In the genomic region with DNA sequence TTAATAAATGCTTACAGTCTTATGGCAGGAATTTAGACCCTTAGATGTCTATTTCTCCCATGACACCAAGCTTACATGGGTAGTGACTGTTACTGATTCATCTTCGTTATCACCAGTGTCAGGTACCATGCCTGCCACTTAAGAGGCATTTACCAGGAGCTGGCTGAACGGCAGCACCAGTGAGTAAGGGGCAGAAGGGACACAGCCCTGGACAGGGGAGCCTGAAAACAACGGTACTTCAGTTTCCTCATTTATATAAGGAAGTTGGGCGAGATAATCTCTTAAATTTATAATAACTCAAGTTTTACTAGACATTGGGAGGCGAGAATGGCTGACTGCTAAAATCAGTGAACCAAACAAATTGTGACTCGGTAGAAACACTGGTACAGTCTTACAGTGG, we compare ENCODE assay signal across 9 cellular contexts. TPM values are rescaled to one million over a fixed set of nuclear protein-coding genes. Genes with fewer than 3 reads are reported as not detected.
DNase-seq lines count a peak whose midpoint lies in the region; ATAC-seq lines count a peak whose summit lies in the region.
"Had no signal": no experiment of that assay in that cellular context is flagged by ENCODE, and none has a peak within 500 bp of the region (broad histone marks: within the 10 kb centered on the region; RNA-seq: fewer than 3 reads in every experiment).

No MANE protein-coding gene starts in this region.

- H3K36me3 Mint-ChIP-seq in activated CD8-positive, alpha-beta memory T cell treated with anti-CD3 and anti-CD28 coated beads, Interleukin-2, amount 10 ng/mL, durations not matched to agents 7 days and 5 days, result peaks cover 15% of the 10 kb centered on the region
- peaks cover 23% of the 10 kb centered on the region for H3K36me3 Mint-ChIP-seq in activated CD8-positive, alpha-beta T cell treated with anti-CD3 and anti-CD28 coated beads, Interleukin-2, amount 10 ng/mL, durations not matched to agents 7 days and 5 days (ENCODE audit: low read depth)
- H3K36me3 Mint-ChIP-seq in immature natural killer cell, result peaks cover 6 to 23% (median 13%) of the 10 kb centered on the region in 3 donors

- no peaks in the 10 kb centered on the region for H3K27me3 Mint-ChIP-seq in activated CD8-positive, alpha-beta memory T cell treated with anti-CD3 and anti-CD28 coated beads, Interleukin-2, amount 10 ng/mL, durations not matched to agents 7 days and 5 days
- H3K27me3 Mint-ChIP-seq in activated CD8-positive, alpha-beta T cell treated with anti-CD3 and anti-CD28 coated beads, Interleukin-2, amount 10 ng/mL, durations not matched to agents 7 days and 5 days (ENCODE audit: low read depth), result no peaks in the 10 kb centered on the region
- H3K27me3 Mint-ChIP-seq in immature natural killer cell (ENCODE audit: low read depth in 3 of 3), result peaks cover 11 to 25% (median 21%) of the 10 kb centered on the region in 3 donors

- H3K4me1 ChIP-seq in subcutaneous abdominal adipose tissue (ENCODE audit: control insufficient read depth in 5 of 5, insufficient read depth in 5 of 5, low read length in 5 of 5), result peaks cover 14 to 43% (median 40%) of the 10 kb centered on the region in 5 donors

- peak overlapping the region; percentile 83 for H3K4me3 Mint-ChIP-seq in activated CD8-positive, alpha-beta memory T cell treated with anti-CD3 and anti-CD28 coated beads, Interleukin-2, amount 10 ng/mL, durations not matched to agents 7 days and 5 days
- peak overlapping the region; percentile 91 for H3K4me3 Mint-ChIP-seq in activated CD8-positive, alpha-beta T cell treated with anti-CD3 and anti-CD28 coated beads, Interleukin-2, amount 10 ng/mL, durations not matched to agents 7 days and 5 days
- peak overlapping the region; percentile 83 to 95 (median 88) for H3K4me3 Mint-ChIP-seq in immature natural killer cell

- H3K9me3 Mint-ChIP-seq in activated CD8-positive, alpha-beta memory T cell treated with anti-CD3 and anti-CD28 coated beads, Interleukin-2, amount 10 ng/mL, durations not matched to agents 7 days and 5 days (ENCODE audit: low read depth), result no peaks in the 10 kb centered on the region
- H3K9me3 Mint-ChIP-seq in activated CD8-positive, alpha-beta T cell treated with anti-CD3 and anti-CD28 coated beads, Interleukin-2, amount 10 ng/mL, durations not matched to agents 7 days and 5 days (ENCODE audit: insufficient read depth), result no peaks in the 10 kb centered on the region
- no peaks in the 10 kb centered on the region for H3K9me3 Mint-ChIP-seq in immature natural killer cell

- H3K27ac ChIP-seq in subcutaneous abdominal adipose tissue (ENCODE audit: low read depth, low read length), result no peak overlapping the region

- no peaks in the 10 kb centered on the region for H3K9me3 ChIP-seq in subcutaneous abdominal adipose tissue (ENCODE audit: control insufficient read depth in 5 of 5, low read length in 5 of 5)

- peak overlapping the region; percentile 91 for H3K27ac Mint-ChIP-seq in activated CD8-positive, alpha-beta memory T cell treated with anti-CD3 and anti-CD28 coated beads, Interleukin-2, amount 10 ng/mL, durations not matched to agents 7 days and 5 days
- H3K27ac Mint-ChIP-seq in activated CD8-positive, alpha-beta T cell treated with anti-CD3 and anti-CD28 coated beads, Interleukin-2, amount 10 ng/mL, durations not matched to agents 7 days and 5 days, result peak overlapping the region; percentile 95
- H3K27ac Mint-ChIP-seq in immature natural killer cell, result peak overlapping the region; percentile 87 to 97 (median 93)

- H3K4me1 Mint-ChIP-seq in activated CD8-positive, alpha-beta memory T cell treated with anti-CD3 and anti-CD28 coated beads, Interleukin-2, amount 10 ng/mL, durations not matched to agents 7 days and 5 days, result peaks cover 59% of the 10 kb centered on the region
- H3K4me1 Mint-ChIP-seq in activated CD8-positive, alpha-beta T cell treated with anti-CD3 and anti-CD28 coated beads, Interleukin-2, amount 10 ng/mL, durations not matched to agents 7 days and 5 days (ENCODE audit: low read depth), result peaks cover 57% of the 10 kb centered on the region
- H3K4me1 Mint-ChIP-seq in immature natural killer cell, result peaks cover 66 to 81% of the 10 kb centered on the region in 2 donors

- no peaks in the 10 kb centered on the region for H3K27me3 ChIP-seq in subcutaneous abdominal adipose tissue (ENCODE audit: control insufficient read depth in 5 of 5, insufficient read depth in 4 of 5, low read length in 5 of 5)

- CTCF ChIA-PET in activated CD8-positive, alpha-beta memory T cell treated with anti-CD3 and anti-CD28 coated beads, Interleukin-2, amount 10 ng/mL, durations not matched to agents 7 days and 5 days (lab: Charles Lee), result interaction anchor here (1.2 to 2.5 kb wide), 5 partner anchors 11 to 230 kb away, joined by 4 to 9 read pairs (median 5); no protein-coding TSS in a partner anchor
- CTCF ChIA-PET in activated CD8-positive, alpha-beta T cell treated with anti-CD3 and anti-CD28 coated beads, Interleukin-2, amount 10 ng/mL, durations not matched to agents 7 days and 5 days (lab: Charles Lee), result interaction anchor here (1.2 to 2.4 kb wide), 4 partner anchors 27 to 229 kb away, joined by 3 to 7 read pairs (median 6); no protein-coding TSS in a partner anchor

- ATAC-seq in activated CD8-positive, alpha-beta memory T cell treated with anti-CD3 and anti-CD28 coated beads, Interleukin-2, amount 10 ng/mL, durations not matched to agents 7 days and 5 days, result no peak
- no peak for ATAC-seq in activated CD8-positive, alpha-beta T cell treated with anti-CD3 and anti-CD28 coated beads, Interleukin-2, amount 10 ng/mL, durations not matched to agents 7 days and 5 days
- ATAC-seq in GM19452 (IDR thresholded peaks at IDR 0.05; ENCODE audit: unreplicated experiment), result no peak

- no peak for DNase-seq in activated CD8-positive, alpha-beta memory T cell treated with anti-CD3 and anti-CD28 coated beads, Interleukin-2, amount 10 ng/mL, durations not matched to agents 7 days and 5 days
- DNase-seq in activated CD8-positive, alpha-beta memory T cell treated with anti-CD3 and anti-CD28 coated beads, Interleukin-2, amount 50 U/mL, for 4 hours, result no peak
- no peak for DNase-seq in activated CD8-positive, alpha-beta T cell treated with anti-CD3 and anti-CD28 coated beads, Interleukin-2, amount 10 ng/mL, durations not matched to agents 7 days and 5 days
- DNase-seq in immature natural killer cell (no peak), occipital lobe (lab: John Stamatoyannopoulos, UW) (no peak), NCI-H748 (lab: John Stamatoyannopoulos, UW; ENCODE audit: unreplicated experiment) (no peak)
- DNase-seq: stimulated activated CD4-positive, alpha-beta T cell treated with anti-CD3 and anti-CD28 coated beads, Interleukin-12 subunit alpha, Interleukin-12 subunit beta, amount 100 ng/mL, for 4 hours had no signal

- peaks cover 8 to 29% (median 16%) of the 10 kb centered on the region in 5 donors for H3K36me3 ChIP-seq in subcutaneous abdominal adipose tissue (ENCODE audit: control insufficient read depth in 5 of 5, insufficient read depth in 5 of 5, low read length in 5 of 5)

- peak overlapping the region; percentile 85 to 99 (median 95) for H3K4me3 ChIP-seq in subcutaneous abdominal adipose tissue (ENCODE audit: low read depth in 1 of 5, low read length in 5 of 5)

- POLR2A ChIA-PET in activated CD8-positive, alpha-beta T cell treated with anti-CD3 and anti-CD28 coated beads, Interleukin-2, amount 10 ng/mL, durations not matched to agents 7 days and 5 days (lab: Charles Lee), result no interaction called here

- H3K9ac ChIP-seq in subcutaneous abdominal adipose tissue (ENCODE audit: low read length in 5 of 5), result peak overlapping the region; percentile 91 to 100 (median 99)

RNA-seq across cellular contexts. Expression of a gene that starts 1.2 kb away (rescaled TPM):
- 10 to 100 TPM; 22.2 to 26.0 TPM for total RNA-seq in activated CD8-positive, alpha-beta memory T cell treated with anti-CD3 and anti-CD28 coated beads, Interleukin-2, amount 10 ng/mL, durations not matched to agents 7 days and 5 days
- total RNA-seq in activated CD8-positive, alpha-beta T cell treated with anti-CD3 and anti-CD28 coated beads, Interleukin-2, amount 10 ng/mL, durations not matched to agents 7 days and 5 days, result 10 to 100 TPM; 18.8 to 21.8 TPM
- polyA plus RNA-seq in immature natural killer cell, result 10 to 100 TPM; 34.0 to 54.6 (median 37.5) TPM
- 61.0 TPM for total RNA-seq in occipital lobe

RNA-seq across cellular contexts. Expression of a gene that starts 1.3 kb away (rescaled TPM):
- 10 to 100 TPM; 26.7 to 33.5 TPM for total RNA-seq in activated CD8-positive, alpha-beta memory T cell treated with anti-CD3 and anti-CD28 coated beads, Interleukin-2, amount 10 ng/mL, durations not matched to agents 7 days and 5 days
- 10 to 100 TPM; 25.5 to 26.1 TPM for total RNA-seq in activated CD8-positive, alpha-beta T cell treated with anti-CD3 and anti-CD28 coated beads, Interleukin-2, amount 10 ng/mL, durations not matched to agents 7 days and 5 days
- polyA plus RNA-seq in immature natural killer cell, result 10 to 100 TPM; 42.1 to 73.4 (median 58.6) TPM
- total RNA-seq in occipital lobe, result 51.8 TPM
